In the genomic region with DNA sequence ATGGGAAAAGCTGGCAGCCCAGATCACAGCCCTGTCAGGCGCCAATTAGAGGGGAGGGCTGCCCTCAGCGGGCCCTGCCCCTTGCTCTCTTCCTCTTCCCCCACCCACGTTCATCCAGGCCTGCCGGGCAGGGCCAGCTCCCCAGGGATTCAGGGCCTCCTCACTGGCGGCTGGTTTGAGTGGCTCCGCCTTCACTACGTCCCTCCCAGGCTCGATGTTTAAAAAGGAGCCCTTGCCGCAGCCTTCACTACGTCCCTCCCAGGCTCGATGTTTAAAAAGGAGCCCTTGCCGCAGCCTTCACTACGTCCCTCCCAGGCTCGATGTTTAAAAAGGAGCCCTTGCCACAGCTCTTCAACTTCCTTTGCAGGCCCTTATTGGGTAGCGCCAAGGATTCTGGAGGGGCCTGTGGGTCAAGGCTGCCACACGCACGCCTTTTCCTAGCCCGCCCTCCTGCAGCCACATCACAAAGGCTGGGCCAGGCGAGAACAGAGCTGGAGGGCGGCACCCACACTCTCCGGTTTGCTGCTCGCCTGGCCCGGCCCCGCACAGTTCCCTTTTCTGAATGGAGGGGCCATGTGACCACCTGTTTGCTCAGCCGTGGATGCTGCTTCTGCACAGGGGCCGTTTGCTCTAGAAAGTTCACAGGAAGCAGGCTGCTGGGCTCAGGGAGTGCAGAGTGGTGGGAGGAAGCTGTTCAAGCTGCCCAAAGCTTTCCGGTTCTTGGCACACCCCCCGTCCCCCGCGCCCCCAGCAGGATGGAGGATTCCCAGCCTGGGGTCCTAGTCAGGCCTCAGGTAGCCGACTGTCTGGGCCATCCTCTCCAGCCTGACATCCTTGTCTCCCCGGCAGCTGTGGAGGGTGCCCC, we compare ENCODE assay signal across 8 cellular contexts. TPM values are rescaled to one million over a fixed set of nuclear protein-coding genes. Genes with fewer than 3 reads are reported as not detected.
DNase-seq lines count a peak whose midpoint lies in the region; ATAC-seq and TF ChIP-seq lines count a peak whose summit lies in the region.

No MANE protein-coding gene starts in this region.

- peaks cover 36% of the 10 kb centered on the region for H3K4me1 ChIP-seq in thymus (ENCODE audit: control insufficient read depth, insufficient read depth, low read length)

- H3K27me3 ChIP-seq in thymus (ENCODE audit: control insufficient read depth, insufficient read depth): no peaks in the 10 kb centered on the region

- peak overlapping the region; percentile 94 for H3K27ac ChIP-seq in thymus (ENCODE audit: low read depth)

- peaks cover 10% of the 10 kb centered on the region for H3K36me3 Mint-ChIP-seq in activated T-cell treated with anti-CD3 and anti-CD28 coated beads, Interleukin-2, amount 50 U/mL, for 4 hours (ENCODE audit: insufficient read depth)
- peaks cover 23% of the 10 kb centered on the region for H3K36me3 Mint-ChIP-seq in nephron (ENCODE audit: low read depth)

- H3K9me3 ChIP-seq in thymus (ENCODE audit: control insufficient read depth): peaks cover under 1% of the 10 kb centered on the region

- peaks cover 10% of the 10 kb centered on the region for H3K36me3 ChIP-seq in thymus (ENCODE audit: control insufficient read depth, insufficient read depth)

- peak overlapping the region; percentile 73 for H3K4me3 Mint-ChIP-seq in activated T-cell treated with anti-CD3 and anti-CD28 coated beads, Interleukin-2, amount 50 U/mL, for 4 hours
- H3K4me3 Mint-ChIP-seq in nephron: peak overlapping the region; percentile 58 to 71 (median 64)

- ATAC-seq in GM19023 (IDR thresholded peaks at IDR 0.05; ENCODE audit: unreplicated experiment) (peak; percentile 77), HG03139 (IDR thresholded peaks at IDR 0.05; ENCODE audit: unreplicated experiment) (peak; percentile 64)
- peak; percentile 74 to 78 for ATAC-seq in activated T-cell treated with anti-CD3 and anti-CD28 coated beads, Interleukin-2, amount 50 U/mL, for 4 hours

- H3K27me3 Mint-ChIP-seq in activated T-cell treated with anti-CD3 and anti-CD28 coated beads, Interleukin-2, amount 50 U/mL, for 4 hours (ENCODE audit: low read depth): no peaks in the 10 kb centered on the region
- H3K27me3 Mint-ChIP-seq in nephron (ENCODE audit: low read depth): peaks cover 3% of the 10 kb centered on the region

- 2% methylated on average over 32 of the region's 32 CpGs for WGBS in thymus

- DNase-seq in AG10803 (ENCODE audit: low read depth) (peak; percentile 72), NOMO-1 (lab: John Stamatoyannopoulos, UW; ENCODE audit: unreplicated experiment in 2 of 2) (peak; percentile 95 to 97), fibroblast of peridontal ligament (ENCODE audit: extremely low read depth) (peak; percentile 73)
- peak; percentile 29 for DNase-seq in activated T-cell treated with anti-CD3 and anti-CD28 coated beads, Interleukin-2, amount 50 U/mL, for 4 hours

- TF ChIP-seq CTCF in AG10803 (conservative IDR thresholded peaks at IDR 0.05; ENCODE audit: low read length) (no peak), nephron (IDR thresholded peaks at IDR 0.05; ENCODE audit: unreplicated experiment in 3 of 3) (no peak)

- H3K4me3 ChIP-seq in AG10803 (ENCODE audit: low read length) (peak overlapping the region; percentile 69), thymus (ENCODE audit: low read length) (peak overlapping the region; percentile 33)

- H3K4me1 Mint-ChIP-seq in activated T-cell treated with anti-CD3 and anti-CD28 coated beads, Interleukin-2, amount 50 U/mL, for 4 hours (ENCODE audit: low read depth): peaks cover 25% of the 10 kb centered on the region
- peaks cover 9% of the 10 kb centered on the region for H3K4me1 Mint-ChIP-seq in nephron

- H3K27ac Mint-ChIP-seq in nephron: peak overlapping the region; percentile 91 to 96 (median 91)

- no peaks in the 10 kb centered on the region for H3K9me3 Mint-ChIP-seq in activated T-cell treated with anti-CD3 and anti-CD28 coated beads, Interleukin-2, amount 50 U/mL, for 4 hours
- no peaks in the 10 kb centered on the region for H3K9me3 Mint-ChIP-seq in nephron

RNA-seq across cellular contexts. Expression of gene SLC17A9, which starts 1.6 kb away (rescaled TPM):
- total RNA-seq in activated T-cell treated with anti-CD3 and anti-CD28 coated beads, Interleukin-2, amount 50 U/mL, for 4 hours: 10 to 100 TPM in 2 of 3 donors, 1 to 10 TPM in 1; 6.8 to 16.1 (median 13.3) TPM
- polyA plus RNA-seq in thymus: 10.0 TPM

RNA-seq across cellular contexts. Expression of gene GID8, which starts 16.1 kb away (rescaled TPM):
- 10 to 100 TPM; 42.7 to 52.9 (median 47.4) TPM for total RNA-seq in activated T-cell treated with anti-CD3 and anti-CD28 coated beads, Interleukin-2, amount 50 U/mL, for 4 hours
- polyA plus RNA-seq in thymus: 24.0 TPM

RNA-seq across cellular contexts. Expression of gene DIDO1, which starts 27.8 kb away (rescaled TPM):
- total RNA-seq in activated T-cell treated with anti-CD3 and anti-CD28 coated beads, Interleukin-2, amount 50 U/mL, for 4 hours: 10 to 100 TPM; 44.9 to 49.9 (median 47.4) TPM
- polyA plus RNA-seq in thymus: 33.2 TPM

RNA-seq across cellular contexts. Expression of gene BHLHE23, which starts 52.7 kb away (rescaled TPM):
- not detected for total RNA-seq in activated T-cell treated with anti-CD3 and anti-CD28 coated beads, Interleukin-2, amount 50 U/mL, for 4 hours
- 0.37 TPM for polyA plus RNA-seq in thymus

Comparison
In these comparisons a context has a peak if more than half of its experiments do, and no peak if none do; other contexts are left out.
1. Peak in every context shown above with its lines: DNase-seq, ATAC-seq, H3K4me3 ChIP-seq and H3K27ac ChIP-seq.
2. DNase-seq: peak in every context shown above with its lines; median percentile 96 in NOMO-1; 73 in fibroblast of peridontal ligament; 72 in AG10803; 29 in activated T-cell treated with anti-CD3 and anti-CD28 coated beads, Interleukin-2, amount 50 U/mL, for 4 hours.